ENCODE assay signal across 18 cellular contexts in the genomic region with DNA sequence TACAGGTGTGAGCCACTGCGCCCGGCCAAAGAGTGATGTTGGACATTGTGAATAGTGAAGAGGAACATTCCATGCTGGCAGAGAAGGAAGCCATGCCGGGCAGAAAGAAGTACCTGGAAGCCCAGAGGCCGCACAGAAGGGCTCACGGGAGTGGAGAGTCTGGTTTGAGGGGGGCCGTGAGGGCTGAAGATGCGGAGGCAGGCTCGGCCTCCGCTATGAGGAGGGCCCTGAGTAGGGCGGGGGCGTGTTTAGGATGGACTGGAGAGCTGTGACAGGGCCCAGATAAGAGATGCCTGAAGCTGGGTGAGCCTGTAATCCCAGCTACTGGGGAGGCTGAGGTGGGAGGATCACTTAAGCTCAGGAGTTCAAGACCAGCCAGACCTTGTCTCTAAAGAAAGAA. TPM values are rescaled to one million over a fixed set of nuclear protein-coding genes. Genes with fewer than 3 reads are reported as not detected.
A peak's percentile ranks its signal among the peaks of the same experiment; 100 is the strongest.
DNase-seq lines count a peak whose midpoint lies in the region; ATAC-seq and TF ChIP-seq lines count a peak whose summit lies in the region.
"Had no signal": no experiment of that assay in that cellular context is flagged by ENCODE, and none has a peak within 500 bp of the region (broad histone marks: within the 10 kb centered on the region; RNA-seq: fewer than 3 reads in every experiment).

No MANE protein-coding gene starts in this region.

- DNase-seq in T-helper 1 cell (no peak), SKM-1 treated with dmso at 0.1 percent for 144 hours (lab: John Stamatoyannopoulos, UW; ENCODE audit: unreplicated experiment) (no peak), SK-N-DZ (ENCODE audit: low spot score) (no peak), AG08396 (ENCODE audit: low spot score) (no peak)
- no peak for DNase-seq in CD8-positive, alpha-beta T cell
- DNase-seq in activated naive CD8-positive, alpha-beta T cell treated with anti-CD3 and anti-CD28 coated beads, Interleukin-2, amount 50 U/mL, for 24 hours: no peak
- DNase-seq: adrenal gland, foreskin melanocyte, IMR-90, NCI-H1105 treated with DMSO at 0.1 percent for 48 hours, small intestine, stomach had no signal

- CTCF ChIA-PET in CD8-positive, alpha-beta T cell (lab: Charles Lee): no interaction called here

- peak overlapping the region; percentile 62 for H3K27ac Mint-ChIP-seq in T-helper 1 cell treated with Interleukin-12 subunit alpha and Interleukin-12 subunit beta and Interleukin-4 antibody, amounts not matched to agents 30 μg/mL and 1 μg/mL, for 36 hours
- H3K27ac Mint-ChIP-seq in CD8-positive, alpha-beta T cell: no peak overlapping the region
- no peak overlapping the region for H3K27ac Mint-ChIP-seq in activated naive CD8-positive, alpha-beta T cell treated with anti-CD3 and anti-CD28 coated beads, Interleukin-2, amount 50 U/mL, for 24 hours
- peak overlapping the region in 1 of 3 experiments; percentile 81 for H3K27ac Mint-ChIP-seq in nephron

- intact Hi-C loops in CD8-positive, alpha-beta T cell (cut with DNase I, micrococcal nuclease): no loop called here

- no peaks in the 10 kb centered on the region for H3K9me3 Mint-ChIP-seq in T-helper 1 cell treated with Interleukin-12 subunit alpha and Interleukin-12 subunit beta and Interleukin-4 antibody, amounts not matched to agents 30 μg/mL and 1 μg/mL, for 36 hours
- no peaks in the 10 kb centered on the region for H3K9me3 Mint-ChIP-seq in CD8-positive, alpha-beta T cell
- H3K9me3 Mint-ChIP-seq in activated naive CD8-positive, alpha-beta T cell treated with anti-CD3 and anti-CD28 coated beads, Interleukin-2, amount 50 U/mL, for 24 hours: no peaks in the 10 kb centered on the region
- H3K9me3 Mint-ChIP-seq in nephron: no peaks in the 10 kb centered on the region

- no peaks in the 10 kb centered on the region for H3K27me3 Mint-ChIP-seq in T-helper 1 cell treated with Interleukin-12 subunit alpha and Interleukin-12 subunit beta and Interleukin-4 antibody, amounts not matched to agents 30 μg/mL and 1 μg/mL, for 36 hours (ENCODE audit: low read depth)
- peaks cover 2% of the 10 kb centered on the region for H3K27me3 Mint-ChIP-seq in CD8-positive, alpha-beta T cell (ENCODE audit: low read depth)
- peaks cover 8% of the 10 kb centered on the region for H3K27me3 Mint-ChIP-seq in activated naive CD8-positive, alpha-beta T cell treated with anti-CD3 and anti-CD28 coated beads, Interleukin-2, amount 50 U/mL, for 24 hours
- no peaks in the 10 kb centered on the region for H3K27me3 Mint-ChIP-seq in nephron (ENCODE audit: low read depth)

- ATAC-seq in CD8-positive, alpha-beta T cell: no peak
- ATAC-seq in activated naive CD8-positive, alpha-beta T cell treated with anti-CD3 and anti-CD28 coated beads, Interleukin-2, amount 50 U/mL, for 24 hours: no peak
- ATAC-seq: GM12878 had no signal

- H3K27ac ChIP-seq in CD8-positive, alpha-beta T cell (ENCODE audit: low read depth, low read length): no peak overlapping the region

- no peaks in the 10 kb centered on the region for H3K36me3 ChIP-seq in CD8-positive, alpha-beta T cell (ENCODE audit: insufficient read depth, low read length)
- H3K36me3 ChIP-seq: adrenal gland, HAP-1 had no signal

- POLR2A ChIA-PET in CD8-positive, alpha-beta T cell (lab: Charles Lee): no interaction called here

- peaks cover 16% of the 10 kb centered on the region for H3K4me1 ChIP-seq in CD8-positive, alpha-beta T cell (ENCODE audit: insufficient read depth, low read length)
- H3K4me1 ChIP-seq: HAP-1 had no signal

- peak overlapping the region; percentile 40 for H3K4me3 Mint-ChIP-seq in T-helper 1 cell treated with Interleukin-12 subunit alpha and Interleukin-12 subunit beta and Interleukin-4 antibody, amounts not matched to agents 30 μg/mL and 1 μg/mL, for 36 hours
- peak overlapping the region; percentile 42 for H3K4me3 Mint-ChIP-seq in CD8-positive, alpha-beta T cell
- peak overlapping the region; percentile 92 for H3K4me3 Mint-ChIP-seq in activated naive CD8-positive, alpha-beta T cell treated with anti-CD3 and anti-CD28 coated beads, Interleukin-2, amount 50 U/mL, for 24 hours
- H3K4me3 Mint-ChIP-seq in nephron: peak overlapping the region; percentile 76 to 93 (median 83)

- peaks cover 15% of the 10 kb centered on the region for H3K4me1 Mint-ChIP-seq in T-helper 1 cell treated with Interleukin-12 subunit alpha and Interleukin-12 subunit beta and Interleukin-4 antibody, amounts not matched to agents 30 μg/mL and 1 μg/mL, for 36 hours (ENCODE audit: low read depth)
- peaks cover 16% of the 10 kb centered on the region for H3K4me1 Mint-ChIP-seq in CD8-positive, alpha-beta T cell (ENCODE audit: low read depth)
- peaks cover 16% of the 10 kb centered on the region for H3K4me1 Mint-ChIP-seq in activated naive CD8-positive, alpha-beta T cell treated with anti-CD3 and anti-CD28 coated beads, Interleukin-2, amount 50 U/mL, for 24 hours
- H3K4me1 Mint-ChIP-seq in nephron: peaks cover 35% of the 10 kb centered on the region

- no peaks in the 10 kb centered on the region for H3K27me3 ChIP-seq in CD8-positive, alpha-beta T cell (ENCODE audit: insufficient read depth, low read length)
- H3K27me3 ChIP-seq: adrenal gland had no signal

- no peak for TF ChIP-seq CTCF in CD8-positive, alpha-beta T cell (IDR thresholded peaks at IDR 0.05)
- TF ChIP-seq CTCF in nephron (IDR thresholded peaks at IDR 0.05; ENCODE audit: unreplicated experiment in 3 of 3): no peak

- peaks cover 10% of the 10 kb centered on the region for H3K36me3 Mint-ChIP-seq in T-helper 1 cell treated with Interleukin-12 subunit alpha and Interleukin-12 subunit beta and Interleukin-4 antibody, amounts not matched to agents 30 μg/mL and 1 μg/mL, for 36 hours (ENCODE audit: low read depth)
- H3K36me3 Mint-ChIP-seq in CD8-positive, alpha-beta T cell: peaks cover 17% of the 10 kb centered on the region
- H3K36me3 Mint-ChIP-seq in activated naive CD8-positive, alpha-beta T cell treated with anti-CD3 and anti-CD28 coated beads, Interleukin-2, amount 50 U/mL, for 24 hours (ENCODE audit: low read depth): peaks cover 4% of the 10 kb centered on the region
- no peaks in the 10 kb centered on the region for H3K36me3 Mint-ChIP-seq in nephron (ENCODE audit: low read depth)

- no peaks in the 10 kb centered on the region for H3K9me3 ChIP-seq in CD8-positive, alpha-beta T cell (ENCODE audit: low read length)
- H3K9me3 ChIP-seq: adrenal gland, HAP-1, stomach had no signal

- no peak overlapping the region for H3K4me3 ChIP-seq in CD8-positive, alpha-beta T cell (ENCODE audit: low read depth, low read length)
- H3K4me3 ChIP-seq: GM12878, HAP-1 had no signal

RNA-seq across cellular contexts. Expression of a gene that starts 1.6 kb away (rescaled TPM):
- 1 to 10 TPM; 8.8 to 9.9 TPM for total RNA-seq in CD8-positive, alpha-beta T cell
- 7.6 and 9.2 TPM in 2 replicates for polyA plus RNA-seq in SK-N-DZ (2014; cell fraction: cytosol; rRNA removed)
- 8.9 and 12.0 TPM in 2 replicates for polyA plus RNA-seq in SK-N-DZ (2014; cell fraction: nucleus; rRNA removed)

RNA-seq across cellular contexts. Expression of a gene that starts 4.3 kb away (rescaled TPM):
- not detected for total RNA-seq in CD8-positive, alpha-beta T cell
- polyA plus RNA-seq in SK-N-DZ (2014; cell fraction: cytosol; rRNA removed): 11.3 and 21.1 TPM in 2 replicates
- polyA plus RNA-seq in SK-N-DZ (2014; cell fraction: nucleus; rRNA removed): 12.2 and 15.6 TPM in 2 replicates
- total RNA-seq: activated CD8-positive, alpha-beta memory T cell treated with anti-CD3 and anti-CD28 coated beads for 36 hours; GM12878; IMR-90; mesenteric fat pad; stomach had no signal
- polyA plus RNA-seq: GM12878, IMR-90, stomach had no signal

RNA-seq across cellular contexts. Expression of a gene that starts 32.7 kb away (rescaled TPM):
- total RNA-seq in CD8-positive, alpha-beta T cell: under 1 TPM in 1 of 2 experiments, not detected in 1; 0.33 TPM
- polyA plus RNA-seq in SK-N-DZ (2014; cell fraction: cytosol; rRNA removed): 0.54 TPM in 1 of 2 replicates, not detected in the other
- polyA plus RNA-seq in SK-N-DZ (2014; cell fraction: nucleus; rRNA removed): 0.52 and 2.2 TPM in 2 replicates
- total RNA-seq: GM12878, IMR-90 had no signal

RNA-seq across cellular contexts. Expression of a gene that starts 33.1 kb away (rescaled TPM):
- total RNA-seq in CD8-positive, alpha-beta T cell: 100 to 1,000 TPM in 1 of 2 experiments, 10 to 100 TPM in 1; 96.7 to 104 TPM
- polyA plus RNA-seq in SK-N-DZ (2014; cell fraction: cytosol; rRNA removed): 114 and 132 TPM in 2 replicates
- polyA plus RNA-seq in SK-N-DZ (2014; cell fraction: nucleus; rRNA removed): 39.1 and 53.1 TPM in 2 replicates

RNA-seq across cellular contexts. Expression of a gene that starts 58.9 kb away (rescaled TPM):
- total RNA-seq in CD8-positive, alpha-beta T cell: not detected
- 14.7 and 22.2 TPM in 2 replicates for polyA plus RNA-seq in SK-N-DZ (2014; cell fraction: cytosol; rRNA removed)
- 10.7 and 12.0 TPM in 2 replicates for polyA plus RNA-seq in SK-N-DZ (2014; cell fraction: nucleus; rRNA removed)
- total RNA-seq: activated CD8-positive, alpha-beta memory T cell treated with anti-CD3 and anti-CD28 coated beads for 36 hours; GM12878; IMR-90 had no signal

Comparison
In these comparisons a context has a peak if more than half of its experiments do, and no peak if none do; other contexts are left out.
1. H3K4me3 Mint-ChIP-seq: peak in every context shown above with its lines; median percentile 92 in activated naive CD8-positive, alpha-beta T cell treated with anti-CD3 and anti-CD28 coated beads, Interleukin-2, amount 50 U/mL, for 24 hours; 83 in nephron; 42 in CD8-positive, alpha-beta T cell; 40 in T-helper 1 cell treated with Interleukin-12 subunit alpha and Interleukin-12 subunit beta and Interleukin-4 antibody, amounts not matched to agents 30 μg/mL and 1 μg/mL, for 36 hours.